In the genomic region with DNA sequence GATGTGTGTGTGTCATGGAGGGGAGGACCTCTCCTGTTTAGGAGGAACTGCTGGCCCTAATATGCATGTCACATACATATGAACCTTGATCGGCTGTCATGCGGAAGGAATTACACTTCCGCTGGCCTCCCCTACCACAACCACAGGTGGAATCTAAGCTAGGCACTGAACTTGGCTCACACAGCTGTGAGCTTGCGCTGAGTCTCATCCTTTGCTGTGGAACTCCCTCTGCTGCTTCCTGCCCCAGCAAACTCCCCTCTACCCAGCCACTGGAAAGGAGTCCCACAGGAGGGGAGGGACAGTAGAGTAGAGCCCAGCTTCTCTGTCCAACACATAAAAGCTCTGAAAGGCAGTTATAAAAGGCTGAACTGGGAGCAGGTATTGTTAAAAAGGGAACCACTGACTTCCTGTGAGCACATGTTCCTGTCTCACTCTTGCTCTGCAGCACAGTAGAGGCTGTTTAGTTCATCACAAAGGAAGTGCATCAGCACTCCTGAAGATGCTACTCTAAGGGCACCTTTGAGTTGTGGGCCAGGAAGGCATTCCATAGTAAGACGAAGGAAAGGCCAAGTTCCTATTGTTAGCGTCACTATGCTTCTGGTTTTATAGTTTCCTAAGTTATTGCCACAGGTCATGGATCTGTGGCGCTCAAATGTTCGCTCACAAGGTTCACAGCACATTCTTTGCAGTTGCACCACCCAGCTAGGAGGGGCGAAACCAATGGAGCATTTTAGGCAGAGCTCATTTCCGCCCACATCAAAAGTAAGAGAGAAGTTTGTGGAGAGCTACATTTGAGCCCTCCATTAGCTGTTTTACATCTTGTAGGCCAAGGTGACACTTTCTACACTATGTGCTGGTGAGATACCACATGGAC, we compare ENCODE assay signal across 8 cellular contexts. TPM values are rescaled to one million over a fixed set of nuclear protein-coding genes. Genes with fewer than 3 reads are reported as not detected.
A peak's percentile ranks its signal among the peaks of the same experiment; 100 is the strongest.
DNase-seq lines count a peak whose midpoint lies in the region; ATAC-seq lines count a peak whose summit lies in the region.

No MANE protein-coding gene starts in this region.

- H3K9me3 ChIP-seq in MG63, result no peaks in the 10 kb centered on the region

- peak; percentile 61 for DNase-seq in activated CD4-positive, CD25-positive, alpha-beta regulatory T cell treated with anti-CD3 and anti-CD28 coated beads, Interleukin-2, amount 50 U/mL, for 72 hours
- DNase-seq in left cardiac atrium, result no peak
- peak; percentile 45 to 60 for DNase-seq in stimulated activated CD8-positive, alpha-beta memory T cell treated with anti-CD3 and anti-CD28 coated beads, Interleukin-7, amount 100 ng/mL, for 48 hours (ENCODE audit: extremely low read depth in 1 of 2, low read depth in 1 of 2)
- DNase-seq in MG63, result no peak
- DNase-seq in LoVo (ENCODE audit: low spot score), result no peak
- no peak for DNase-seq in epidermal melanocyte (ENCODE audit: insufficient read length, low spot score)

- intact Hi-C loops in left cardiac atrium (cut with DNase I), result no loop called here

- no peak overlapping the region for H3K4me3 ChIP-seq in MG63

- no peaks in the 10 kb centered on the region for H3K36me3 ChIP-seq in MG63

- peak; percentile 80 for ATAC-seq in GM19395 (IDR thresholded peaks at IDR 0.05; ENCODE audit: unreplicated experiment)
- ATAC-seq in HG03342 (IDR thresholded peaks at IDR 0.05; ENCODE audit: unreplicated experiment), result peak; percentile 68
- peak; percentile 58 to 67 for ATAC-seq in left cardiac atrium

- no peaks in the 10 kb centered on the region for H3K27me3 ChIP-seq in MG63

RNA-seq across cellular contexts. Expression of a gene that starts 17.7 kb away (rescaled TPM):
- 10 to 100 TPM; 11.0 to 24.2 TPM for total RNA-seq in left cardiac atrium
- 7.0 and 12.1 TPM in 2 replicates for total RNA-seq in MG63 (2014; rRNA removed; shearing (Covaris generic); ENCODE audit: low replicate concordance)

Comparison
In these comparisons a context has a peak if more than half of its experiments do, and no peak if none do; other contexts are left out.
1. DNase-seq: peak in activated CD4-positive, CD25-positive, alpha-beta regulatory T cell treated with anti-CD3 and anti-CD28 coated beads, Interleukin-2, amount 50 U/mL, for 72 hours (single experiment) and stimulated activated CD8-positive, alpha-beta memory T cell treated with anti-CD3 and anti-CD28 coated beads, Interleukin-7, amount 100 ng/mL, for 48 hours (2 of 2); none in left cardiac atrium (single experiment), MG63 (single experiment), LoVo (single experiment) and epidermal melanocyte (single experiment).
2. Peak in every context shown above with its lines, with median percentiles within 50 percentile points of each other: ATAC-seq.